8 cellular contexts compared by ENCODE assay signal in genomic region chr15:78299302-78300102, GRCh38. TPM values are rescaled to one million over a fixed set of nuclear protein-coding genes. Genes with fewer than 3 reads are reported as not detected.
DNase-seq lines count a peak whose midpoint lies in the region; ATAC-seq and TF ChIP-seq lines count a peak whose summit lies in the region.

Gene SKIC8, minus strand, starts transcription at chr15:78299609. Its CDS starts 3,923 bp downstream, at chr15:78295686.

- H3K27me3 Mint-ChIP-seq in CD4-positive, CD25-positive, alpha-beta regulatory T cell, result peaks cover 15% of the 10 kb centered on the region

- no peaks in the 10 kb centered on the region for H3K27me3 ChIP-seq in CD4-positive, CD25-positive, alpha-beta regulatory T cell (ENCODE audit: control insufficient read depth, insufficient read depth, low read length)
- H3K27me3 ChIP-seq in right lobe of liver, result no peaks in the 10 kb centered on the region

- WGBS in right lobe of liver (ENCODE audit: insufficient coverage, low coverage, low lambda C conversion rate, missing lambda C conversion rate), result under 1% methylated on average over 28 of the region's 49 CpGs

- no peaks in the 10 kb centered on the region for H3K9me3 Mint-ChIP-seq in CD4-positive, CD25-positive, alpha-beta regulatory T cell

- peak within 1 kb of the TSS; percentile 56 for H3K27ac ChIP-seq in CD4-positive, CD25-positive, alpha-beta regulatory T cell (ENCODE audit: insufficient read depth, low read length, poor library complexity, severe bottlenecking)
- peak within 1 kb of the TSS; percentile 33 to 52 (median 46) for H3K27ac ChIP-seq in right lobe of liver

- peaks cover 14% of the 10 kb centered on the region for H3K4me1 ChIP-seq in CD4-positive, CD25-positive, alpha-beta regulatory T cell (ENCODE audit: control insufficient read depth, insufficient read depth, low read length, poor library complexity, severe bottlenecking)
- peaks cover 0 to 7% (median 0%) of the 10 kb centered on the region in 4 donors for H3K4me1 ChIP-seq in right lobe of liver

- TF ChIP-seq CTCF in right lobe of liver (IDR thresholded peaks at IDR 0.05), result no peak

- H3K36me3 ChIP-seq in CD4-positive, CD25-positive, alpha-beta regulatory T cell (ENCODE audit: control insufficient read depth, insufficient read depth, low read length), result peaks cover 8% of the 10 kb centered on the region
- peaks cover 0 to 3% (median 0%) of the 10 kb centered on the region in 4 donors for H3K36me3 ChIP-seq in right lobe of liver

- intact Hi-C loops in right lobe of liver (cut with DNase I), result no loop called here

- H3K36me3 Mint-ChIP-seq in CD4-positive, CD25-positive, alpha-beta regulatory T cell, result peaks cover 7% of the 10 kb centered on the region

- H3K9me3 ChIP-seq in CD4-positive, CD25-positive, alpha-beta regulatory T cell (ENCODE audit: control insufficient read depth in 2 of 2, low read length in 2 of 2), result no peaks in the 10 kb centered on the region
- no peaks in the 10 kb centered on the region for H3K9me3 ChIP-seq in right lobe of liver

- H3K4me3 ChIP-seq in CD4-positive, CD25-positive, alpha-beta regulatory T cell (ENCODE audit: low read depth, low read length), result peak within 1 kb of the TSS; percentile 92
- peak within 1 kb of the TSS; percentile 79 to 86 (median 80) for H3K4me3 ChIP-seq in right lobe of liver

- H3K4me3 Mint-ChIP-seq in CD4-positive, CD25-positive, alpha-beta regulatory T cell, result peak within 1 kb of the TSS; percentile 95 to 98 (median 97)

- DNase-seq in CD4-positive, CD25-positive, alpha-beta regulatory T cell, result peak; percentile 88 to 94 (median 89)
- DNase-seq in NCI-H748 treated with DMSO at 0.1 percent for 48 hours (lab: John Stamatoyannopoulos, UW), result peak; percentile 76
- peak; percentile 84 to 85 for DNase-seq in activated CD4-positive, alpha-beta T cell treated with anti-CD3 and anti-CD28 coated beads, Interleukin-2, amount 50 U/mL, for 4 hours
- peak; percentile 83 to 91 for DNase-seq in dermis microvascular lymphatic vessel endothelial cell (ENCODE audit: low read depth in 2 of 2)
- DNase-seq in right lobe of liver, result peak; percentile 94
- peak; percentile 90 for DNase-seq in stimulated activated CD4-positive, alpha-beta T cell treated with anti-CD3 and anti-CD28 coated beads, Interleukin-4, amount 100 ng/mL, for 24 hours

- H3K4me1 Mint-ChIP-seq in CD4-positive, CD25-positive, alpha-beta regulatory T cell, result peaks cover 17 to 38% (median 27%) of the 10 kb centered on the region in 4 donors

- ATAC-seq in CD4-positive, CD25-positive, alpha-beta regulatory T cell (ENCODE audit: low read depth in 2 of 2), result peak; percentile 97
- ATAC-seq in GM19397 (IDR thresholded peaks at IDR 0.05; ENCODE audit: unreplicated experiment) (peak; percentile 87), HG03571 (IDR thresholded peaks at IDR 0.05; ENCODE audit: unreplicated experiment) (peak; percentile 83), right lobe of liver (peak; percentile 99 to 100 (median 100))

- peak; percentile 79 for TF ChIP-seq POLR2A in right lobe of liver (IDR thresholded peaks at IDR 0.05)

- peak within 1 kb of the TSS; percentile 97 to 98 (median 97) for H3K27ac Mint-ChIP-seq in CD4-positive, CD25-positive, alpha-beta regulatory T cell

RNA-seq across cellular contexts. Expression of gene SKIC8, which starts in this region (rescaled TPM):
- 25.0 TPM for total RNA-seq in CD4-positive, CD25-positive, alpha-beta regulatory T cell
- 10 to 100 TPM; 86.2 to 97.4 (median 91.1) TPM for polyA plus RNA-seq in CD4-positive, CD25-positive, alpha-beta regulatory T cell
- 67.9 and 84.5 TPM in 2 replicates for total RNA-seq in dermis microvascular lymphatic vessel endothelial cell
- total RNA-seq in right lobe of liver, result 10 to 100 TPM; 21.7 to 30.3 (median 23.0) TPM

Comparison
In these comparisons a context has a peak if more than half of its experiments do, and no peak if none do; other contexts are left out.
1. Peak in every context shown above with its lines: DNase-seq, ATAC-seq, H3K4me3 ChIP-seq and H3K27ac ChIP-seq.